ENCODE assay signal across 11 cellular contexts in the genomic region with DNA sequence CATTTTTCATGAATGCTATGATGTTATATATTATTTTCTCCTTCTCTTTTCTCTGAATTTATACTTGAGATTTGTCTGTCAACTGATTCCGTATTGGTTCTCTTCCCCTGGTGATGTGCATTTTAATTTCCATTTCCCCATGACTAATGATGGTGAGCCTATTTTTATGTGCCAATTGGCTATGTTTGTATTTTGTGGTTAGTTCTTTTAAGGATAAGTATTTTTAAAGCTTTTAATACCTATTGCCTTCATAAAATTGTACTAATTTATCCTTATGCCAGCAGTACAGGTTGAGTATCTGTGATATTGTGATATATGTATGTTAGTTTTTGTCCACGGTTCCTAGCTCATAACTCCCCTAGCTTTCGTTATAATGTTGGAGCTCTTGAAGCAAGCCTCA. TPM values are rescaled to one million over a fixed set of nuclear protein-coding genes. Genes with fewer than 3 reads are reported as not detected.
DNase-seq lines count a peak whose midpoint lies in the region; ATAC-seq and TF ChIP-seq lines count a peak whose summit lies in the region.
"Had no signal": no experiment of that assay in that cellular context is flagged by ENCODE, and none has a peak within 500 bp of the region (broad histone marks: within the 10 kb centered on the region; RNA-seq: fewer than 3 reads in every experiment).

No MANE protein-coding gene starts in this region.

- intact Hi-C loops in CD4-positive, alpha-beta memory T cell (cut with micrococcal nuclease), result loop anchor here (5.0 kb wide), 1 partner anchor 406 kb away; a partner anchor contains a TSS
- intact Hi-C loops in vagina (cut with DNase I), result no loop called here

- H3K4me1 ChIP-seq in CD4-positive, alpha-beta memory T cell (ENCODE audit: insufficient read depth, low read length), result peaks cover 39% of the 10 kb centered on the region
- peaks cover 28% of the 10 kb centered on the region for H3K4me1 ChIP-seq in vagina

- POLR2A ChIA-PET in CD4-positive, alpha-beta memory T cell (lab: Charles Lee; ENCODE audit: partially characterized antibody), result no interaction called here
- POLR2A ChIA-PET in naive thymus-derived CD8-positive, alpha-beta T cell (lab: Charles Lee), result interaction anchor here (0.5 kb wide), 1 partner anchor 122 kb away, joined by 4 read pairs; no protein-coding TSS in a partner anchor

- no peaks in the 10 kb centered on the region for H3K27me3 ChIP-seq in CD4-positive, alpha-beta memory T cell (ENCODE audit: insufficient read depth, low read length)
- no peaks in the 10 kb centered on the region for H3K27me3 ChIP-seq in vagina
- H3K27me3 ChIP-seq: pancreas had no signal

- CTCF ChIA-PET in CD4-positive, alpha-beta memory T cell (lab: Charles Lee; ENCODE audit: partially characterized antibody), result no interaction called here

- H3K27ac ChIP-seq in CD4-positive, alpha-beta memory T cell (ENCODE audit: low read depth, low read length), result no peak overlapping the region
- H3K27ac ChIP-seq in vagina, result no peak overlapping the region
- H3K27ac ChIP-seq: pancreas had no signal

- no peak for TF ChIP-seq POLR2A in vagina (IDR thresholded peaks at IDR 0.05)

- H3K4me1 Mint-ChIP-seq in CD4-positive, alpha-beta memory T cell, result peaks cover 24 to 59% (median 40%) of the 10 kb centered on the region in 4 donors
- peaks cover 18 to 34% (median 25%) of the 10 kb centered on the region in 3 donors for H3K4me1 Mint-ChIP-seq in IgD-negative memory B cell
- H3K4me1 Mint-ChIP-seq in brain, result peaks cover 41% of the 10 kb centered on the region
- H3K4me1 Mint-ChIP-seq in naive thymus-derived CD8-positive, alpha-beta T cell, result peaks cover 23 to 53% (median 42%) of the 10 kb centered on the region in 4 donors

- H3K4me3 Mint-ChIP-seq in CD4-positive, alpha-beta memory T cell, result peak overlapping the region in 6 of 8 donors; percentile 13 to 74 (median 45)
- peak overlapping the region; percentile 78 to 96 (median 94) for H3K4me3 Mint-ChIP-seq in IgD-negative memory B cell
- H3K4me3 Mint-ChIP-seq in brain, result peak overlapping the region; percentile 73 to 100 (median 99)
- peak overlapping the region in 5 of 10 donors; percentile 21 to 60 (median 44) for H3K4me3 Mint-ChIP-seq in naive thymus-derived CD8-positive, alpha-beta T cell

- H3K9me3 ChIP-seq in CD4-positive, alpha-beta memory T cell (ENCODE audit: control insufficient read depth in 1 of 2, low read length in 2 of 2), result no peaks in the 10 kb centered on the region
- H3K9me3 ChIP-seq in vagina, result no peaks in the 10 kb centered on the region
- H3K9me3 ChIP-seq: pancreas had no signal

- H3K27me3 Mint-ChIP-seq in CD4-positive, alpha-beta memory T cell, result no peaks in the 10 kb centered on the region
- H3K27me3 Mint-ChIP-seq in IgD-negative memory B cell (peaks cover 1% of the 10 kb centered on the region), brain (peaks cover 16% of the 10 kb centered on the region)
- H3K27me3 Mint-ChIP-seq in naive thymus-derived CD8-positive, alpha-beta T cell, result no peaks in the 10 kb centered on the region

- no peaks in the 10 kb centered on the region for H3K9me3 Mint-ChIP-seq in CD4-positive, alpha-beta memory T cell
- H3K9me3 Mint-ChIP-seq in IgD-negative memory B cell (no peaks in the 10 kb centered on the region), brain (peaks cover 0 to 16% (median 12%) of the 10 kb centered on the region in 5 experiments)
- H3K9me3 Mint-ChIP-seq in naive thymus-derived CD8-positive, alpha-beta T cell, result no peaks in the 10 kb centered on the region
- H3K9me3 Mint-ChIP-seq: WTC11 had no signal

- ATAC-seq in naive thymus-derived CD8-positive, alpha-beta T cell, result no peak
- ATAC-seq: pancreas, WTC11 had no signal

- H3K4me3 ChIP-seq in CD4-positive, alpha-beta memory T cell (ENCODE audit: low read length in 2 of 2), result no peak overlapping the region
- H3K4me3 ChIP-seq in vagina, result no peak overlapping the region
- H3K4me3 ChIP-seq: pancreas had no signal

- peaks cover 14 to 33% of the 10 kb centered on the region in 2 donors for H3K36me3 Mint-ChIP-seq in CD4-positive, alpha-beta memory T cell
- peaks cover 4% of the 10 kb centered on the region for H3K36me3 Mint-ChIP-seq in IgD-negative memory B cell
- peaks cover 47% of the 10 kb centered on the region for H3K36me3 Mint-ChIP-seq in brain
- H3K36me3 Mint-ChIP-seq in naive thymus-derived CD8-positive, alpha-beta T cell, result peaks cover 0 to 17% (median 10%) of the 10 kb centered on the region in 3 donors

- DNase-seq in CD4-positive, alpha-beta memory T cell, result no peak
- DNase-seq in naive thymus-derived CD8-positive, alpha-beta T cell, result no peak
- DNase-seq in vagina (ENCODE audit: extremely low spot score in 2 of 2) (no peak), HK-2 (ENCODE audit: unreplicated experiment) (no peak)
- no peak for DNase-seq in activated CD4-positive, CD25-positive, alpha-beta regulatory T cell treated with anti-CD3 and anti-CD28 coated beads, Interleukin-2, amount 50 U/mL, for 72 hours
- DNase-seq: erythroblast, NCI-H2107, pancreas had no signal

- peak overlapping the region in 6 of 7 donors; percentile 41 to 76 (median 58) for H3K27ac Mint-ChIP-seq in CD4-positive, alpha-beta memory T cell
- H3K27ac Mint-ChIP-seq in IgD-negative memory B cell (peak overlapping the region; percentile 15 to 86 (median 43)), brain (peak overlapping the region in 4 of 5 experiments; percentile 6 to 79 (median 54))
- peak overlapping the region in 6 of 10 donors; percentile 3 to 76 (median 62) for H3K27ac Mint-ChIP-seq in naive thymus-derived CD8-positive, alpha-beta T cell
- H3K27ac Mint-ChIP-seq: WTC11 had no signal

- peaks cover 15% of the 10 kb centered on the region for H3K36me3 ChIP-seq in CD4-positive, alpha-beta memory T cell (ENCODE audit: insufficient read depth, low read length)
- peaks cover 0 to 3% of the 10 kb centered on the region in 2 donors for H3K36me3 ChIP-seq in vagina

- TF ChIP-seq CTCF in brain (conservative IDR thresholded peaks at IDR 0.05) (no peak), vagina (IDR thresholded peaks at IDR 0.05) (no peak)

RNA-seq across cellular contexts. Expression of a gene that starts 2.8 kb away (rescaled TPM):
- 10 to 100 TPM; 27.1 to 31.9 TPM for total RNA-seq in CD4-positive, alpha-beta memory T cell
- 10 to 100 TPM in 1 of 2 donors, 1 to 10 TPM in 1; 8.2 to 23.2 TPM for polyA plus RNA-seq in CD4-positive, alpha-beta memory T cell
- polyA plus RNA-seq in IgD-negative memory B cell (30.6 TPM), brain (ENCODE audit: insufficient read depth, low read depth, low replicate concordance) (14.0 TPM)
- total RNA-seq in naive thymus-derived CD8-positive, alpha-beta T cell, result 10 to 100 TPM; 22.9 to 26.5 TPM
- polyA plus RNA-seq in naive thymus-derived CD8-positive, alpha-beta T cell, result 10 to 100 TPM in 2 of 3 donors, 1 to 10 TPM in 1; 5.9 to 18.9 (median 11.6) TPM
- 11.3 TPM for total RNA-seq in vagina

RNA-seq across cellular contexts. Expression of a gene that starts 2.9 kb away (rescaled TPM):
- 10 to 100 TPM; 42.2 to 43.4 TPM for total RNA-seq in CD4-positive, alpha-beta memory T cell
- polyA plus RNA-seq in CD4-positive, alpha-beta memory T cell, result 10 to 100 TPM in 1 of 2 donors, 1 to 10 TPM in 1; 5.2 to 10.7 TPM
- 7.7 TPM for polyA plus RNA-seq in IgD-negative memory B cell
- 54.6 TPM for polyA plus RNA-seq in brain (ENCODE audit: insufficient read depth, low read depth, low replicate concordance)
- 10 to 100 TPM; 43.4 to 51.6 TPM for total RNA-seq in naive thymus-derived CD8-positive, alpha-beta T cell
- polyA plus RNA-seq in naive thymus-derived CD8-positive, alpha-beta T cell, result 1 to 10 TPM; 5.1 to 8.7 (median 7.5) TPM
- total RNA-seq in vagina, result 24.3 TPM

RNA-seq across cellular contexts. Expression of a gene that starts 50.3 kb away (rescaled TPM):
- 10 to 100 TPM; 82.3 to 85.0 TPM for total RNA-seq in CD4-positive, alpha-beta memory T cell
- polyA plus RNA-seq in CD4-positive, alpha-beta memory T cell, result 1 to 10 TPM in 1 of 2 donors, under 1 TPM in 1; 0.83 to 3.7 TPM
- 5.5 TPM for polyA plus RNA-seq in IgD-negative memory B cell
- polyA plus RNA-seq in brain (ENCODE audit: insufficient read depth, low read depth, low replicate concordance), result 57.8 TPM
- total RNA-seq in naive thymus-derived CD8-positive, alpha-beta T cell, result 10 to 100 TPM; 71.6 to 75.7 TPM
- polyA plus RNA-seq in naive thymus-derived CD8-positive, alpha-beta T cell, result 1 to 10 TPM; 1.1 to 2.6 (median 1.7) TPM
- total RNA-seq in vagina, result 45.7 TPM

RNA-seq across cellular contexts. Expression of a gene that starts 56.9 kb away (rescaled TPM):
- 10 to 100 TPM; 31.7 to 33.0 TPM for total RNA-seq in CD4-positive, alpha-beta memory T cell
- polyA plus RNA-seq in CD4-positive, alpha-beta memory T cell, result 10 to 100 TPM; 23.6 to 25.1 TPM
- polyA plus RNA-seq in IgD-negative memory B cell, result 23.3 TPM
- polyA plus RNA-seq in brain (ENCODE audit: insufficient read depth, low read depth, low replicate concordance), result 32.9 TPM
- total RNA-seq in naive thymus-derived CD8-positive, alpha-beta T cell, result 10 to 100 TPM; 30.3 to 32.9 TPM
- 10 to 100 TPM; 12.5 to 19.6 (median 17.9) TPM for polyA plus RNA-seq in naive thymus-derived CD8-positive, alpha-beta T cell
- total RNA-seq in vagina, result 58.4 TPM
